ENCODE assay signal across 13 cellular contexts in the genomic region with DNA sequence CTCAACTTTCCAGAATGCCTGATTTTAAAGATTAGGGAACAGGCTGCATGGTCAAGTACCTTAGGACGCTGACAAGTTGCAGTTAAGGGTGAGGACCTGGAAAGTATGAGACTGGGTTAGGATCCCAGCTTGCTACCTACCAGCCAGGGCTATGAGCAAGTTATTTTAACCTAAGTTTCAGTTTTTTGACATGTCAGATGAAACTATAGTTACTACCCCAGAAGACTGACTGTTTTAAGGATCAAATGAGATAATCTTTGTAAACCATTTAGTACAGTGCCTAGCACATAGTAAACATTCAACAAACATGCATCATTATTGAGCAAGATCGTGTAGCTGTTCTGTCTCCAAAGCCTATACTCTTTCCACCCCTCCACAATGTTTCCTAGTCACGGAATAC. TPM values are rescaled to one million over a fixed set of nuclear protein-coding genes. Genes with fewer than 3 reads are reported as not detected.
DNase-seq lines count a peak whose midpoint lies in the region; ATAC-seq and TF ChIP-seq lines count a peak whose summit lies in the region.
"Had no signal": no experiment of that assay in that cellular context is flagged by ENCODE, and none has a peak within 500 bp of the region (broad histone marks: within the 10 kb centered on the region; RNA-seq: fewer than 3 reads in every experiment).

No MANE protein-coding gene starts in this region.

- peaks cover 2% of the 10 kb centered on the region for H3K27me3 Mint-ChIP-seq in IgD-negative memory B cell

- H3K4me3 ChIP-seq in muscle layer of duodenum (ENCODE audit: low read depth in 1 of 2, low read length in 2 of 2) (no peak overlapping the region), mucosa of descending colon (no peak overlapping the region)
- H3K4me3 ChIP-seq: gastroesophageal sphincter had no signal

- peak overlapping the region; percentile 8 to 80 (median 62) for H3K4me3 Mint-ChIP-seq in IgD-negative memory B cell
- H3K4me3 Mint-ChIP-seq: nephron progenitor cell had no signal

- in situ Hi-C loops in GM13977 (cut with MboI; ENCODE audit: low pct_unique_long_range_greater_than_20kb, low sequenced_read_pairs, unreplicated experiment), result no loop called here

- H3K27ac ChIP-seq in adipose tissue (ENCODE audit: low read depth, low read length) (peak overlapping the region; percentile 55), muscle layer of duodenum (ENCODE audit: low read length) (peak overlapping the region; percentile 26)

- H3K36me3 ChIP-seq in muscle layer of duodenum (ENCODE audit: control insufficient read depth in 1 of 2, insufficient read depth in 2 of 2, low read length in 2 of 2), result peaks cover 13 to 23% of the 10 kb centered on the region in 2 donors
- H3K36me3 ChIP-seq in mucosa of descending colon (ENCODE audit: low read depth), result peaks cover under 1% of the 10 kb centered on the region

- peak; percentile 20 for DNase-seq in CD1c-positive myeloid dendritic cell (ENCODE audit: extremely low spot score)
- DNase-seq in GM13977 (ENCODE audit: low spot score), result no peak
- no peak for DNase-seq in mucosa of descending colon
- DNase-seq in UCSD-AML1 (lab: John Stamatoyannopoulos, UW; ENCODE audit: unreplicated experiment), result no peak
- DNase-seq: NCI-H1092, NCI-H446, nephron progenitor cell, PC-3 had no signal

- H3K9me3 Mint-ChIP-seq in IgD-negative memory B cell, result no peaks in the 10 kb centered on the region
- H3K9me3 Mint-ChIP-seq: nephron progenitor cell had no signal

- H3K36me3 Mint-ChIP-seq in IgD-negative memory B cell, result peaks cover 11% of the 10 kb centered on the region

- peak overlapping the region; percentile 93 to 95 (median 93) for H3K27ac Mint-ChIP-seq in IgD-negative memory B cell

- TF ChIP-seq CTCF in GM13977 (IDR thresholded peaks at IDR 0.05; ENCODE audit: extremely low read depth, insufficient read depth, missing control alignments) (no peak), mucosa of descending colon (IDR thresholded peaks at IDR 0.05) (no peak)

- ATAC-seq in GM21619 (IDR thresholded peaks at IDR 0.05; ENCODE audit: unreplicated experiment) (no peak), mucosa of descending colon (no peak)
- ATAC-seq: gastroesophageal sphincter had no signal

- no peaks in the 10 kb centered on the region for H3K4me1 ChIP-seq in muscle layer of duodenum (ENCODE audit: control insufficient read depth in 1 of 2, insufficient read depth in 2 of 2, low read length in 2 of 2)
- H3K4me1 ChIP-seq in mucosa of descending colon (ENCODE audit: low read depth), result peaks cover 6% of the 10 kb centered on the region
- H3K4me1 ChIP-seq: gastroesophageal sphincter had no signal

- H3K4me1 Mint-ChIP-seq in IgD-negative memory B cell, result peaks cover 54 to 73% (median 60%) of the 10 kb centered on the region in 3 donors

- WGBS in adipose tissue, 3 donors, result 70 to 90% (median 74%) methylated on average over 3 of the region's 3 CpGs

- intact Hi-C loops in mucosa of descending colon (cut with DNase I, micrococcal nuclease), result no loop called here

- H3K9me3 ChIP-seq in muscle layer of duodenum (ENCODE audit: control insufficient read depth in 1 of 2, low read length in 2 of 2), result no peaks in the 10 kb centered on the region
- no peaks in the 10 kb centered on the region for H3K9me3 ChIP-seq in mucosa of descending colon
- H3K9me3 ChIP-seq: gastroesophageal sphincter had no signal

- no peaks in the 10 kb centered on the region for H3K27me3 ChIP-seq in muscle layer of duodenum (ENCODE audit: low read depth, low read length)
- H3K27me3 ChIP-seq: gastroesophageal sphincter had no signal

RNA-seq across cellular contexts. Expression of a gene that starts 14.4 kb away (rescaled TPM):
- polyA plus RNA-seq in IgD-negative memory B cell (70.0 TPM), adipose tissue (10 to 100 TPM in 2 of 3 donors, 1 to 10 TPM in 1; 4.8 to 38.9 (median 26.1) TPM)
- total RNA-seq in mucosa of descending colon, result 10 to 100 TPM in 2 of 3 donors, 1 to 10 TPM in 1; 3.8 to 17.7 (median 15.6) TPM

RNA-seq across cellular contexts. Expression of a gene that starts 27.6 kb away (rescaled TPM):
- polyA plus RNA-seq in IgD-negative memory B cell (163 TPM), adipose tissue (10 to 100 TPM; 17.3 to 39.1 (median 22.7) TPM)
- total RNA-seq in mucosa of descending colon, result 10 to 100 TPM; 14.2 to 20.6 (median 19.2) TPM

RNA-seq across cellular contexts. Expression of a gene that starts 48.1 kb away (rescaled TPM):
- not detected for polyA plus RNA-seq in IgD-negative memory B cell
- polyA plus RNA-seq in adipose tissue, result 10 to 100 TPM in 1 of 3 donors, 1 to 10 TPM in 2; 1.0 to 20.3 (median 1.1) TPM
- total RNA-seq in mucosa of descending colon, result 10 to 100 TPM; 17.3 to 45.4 (median 30.9) TPM

RNA-seq across cellular contexts. Expression of a gene that starts 56.2 kb away (rescaled TPM):
- polyA plus RNA-seq in IgD-negative memory B cell, result 31.7 TPM
- polyA plus RNA-seq in adipose tissue, result 10 to 100 TPM; 12.3 to 27.6 (median 26.9) TPM
- total RNA-seq in mucosa of descending colon, result 10 to 100 TPM; 29.1 to 33.7 (median 31.0) TPM
